Comparison of ENCODE assay signal across 9 cellular contexts in the genomic region with DNA sequence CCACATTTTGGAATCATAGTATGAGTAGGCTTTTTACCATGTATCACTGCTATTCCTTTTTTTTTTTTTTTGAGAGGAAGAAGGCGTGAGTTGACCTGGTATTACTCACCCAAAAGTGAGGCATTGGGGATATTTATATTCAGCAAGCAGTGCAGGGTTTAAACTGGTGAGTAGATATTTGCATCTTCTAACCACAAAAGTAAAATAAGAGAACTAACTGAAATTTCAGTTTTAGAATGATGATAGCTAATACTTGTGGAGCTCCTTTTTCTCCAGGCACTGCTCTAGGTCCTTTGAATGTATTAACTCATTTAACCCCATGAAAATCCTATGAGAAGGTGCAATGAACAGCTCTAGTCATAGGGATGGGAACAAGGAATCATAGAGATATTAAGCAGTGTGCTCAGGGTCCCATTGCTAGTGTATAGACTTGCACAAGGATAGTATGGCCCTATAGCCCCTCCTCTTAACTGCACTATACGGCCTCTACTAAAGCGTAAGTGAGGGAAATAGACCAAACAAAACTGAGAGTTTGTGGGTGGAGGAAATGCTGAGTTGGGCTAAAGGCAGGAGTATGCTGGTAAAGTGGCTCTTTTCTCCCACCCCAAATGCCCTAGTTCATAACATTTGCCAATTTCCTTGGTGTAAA.
DNase-seq lines count a peak whose midpoint lies in the region; ATAC-seq and TF ChIP-seq lines count a peak whose summit lies in the region.
"Had no signal": no experiment of that assay in that cellular context is flagged by ENCODE, and none has a peak within 500 bp of the region (broad histone marks: within the 10 kb centered on the region; RNA-seq: fewer than 3 reads in every experiment).

No MANE protein-coding gene starts in this region.

- H3K9me3 ChIP-seq in ascending aorta = no peaks in the 10 kb centered on the region
- H3K9me3 ChIP-seq: upper lobe of left lung had no signal

- peaks cover 65% of the 10 kb centered on the region for H3K4me1 Mint-ChIP-seq in activated CD8-positive, alpha-beta T cell treated with anti-CD3 and anti-CD28 coated beads, Interleukin-2, amount 10 ng/mL, durations not matched to agents 7 days and 5 days (ENCODE audit: low read depth)

- no peaks in the 10 kb centered on the region for H3K27me3 ChIP-seq in ascending aorta
- H3K27me3 ChIP-seq: upper lobe of left lung had no signal

- no peak overlapping the region for H3K4me3 ChIP-seq in ascending aorta
- H3K4me3 ChIP-seq: upper lobe of left lung had no signal

- CTCF ChIA-PET in activated CD8-positive, alpha-beta T cell treated with anti-CD3 and anti-CD28 coated beads, Interleukin-2, amount 10 ng/mL, durations not matched to agents 7 days and 5 days (lab: Charles Lee) = interaction anchor here (0.8 to 2.2 kb wide), 5 partner anchors 38 to 618 kb away, joined by 3 to 9 read pairs (median 3); no protein-coding TSS in a partner anchor

- no peaks in the 10 kb centered on the region for H3K36me3 ChIP-seq in ascending aorta
- H3K36me3 ChIP-seq: upper lobe of left lung had no signal

- peaks cover 14% of the 10 kb centered on the region for H3K36me3 Mint-ChIP-seq in activated CD8-positive, alpha-beta T cell treated with anti-CD3 and anti-CD28 coated beads, Interleukin-2, amount 10 ng/mL, durations not matched to agents 7 days and 5 days (ENCODE audit: low read depth)

- no peaks in the 10 kb centered on the region for H3K27me3 Mint-ChIP-seq in activated CD8-positive, alpha-beta T cell treated with anti-CD3 and anti-CD28 coated beads, Interleukin-2, amount 10 ng/mL, durations not matched to agents 7 days and 5 days (ENCODE audit: low read depth)

- POLR2A ChIA-PET in activated CD8-positive, alpha-beta T cell treated with anti-CD3 and anti-CD28 coated beads, Interleukin-2, amount 10 ng/mL, durations not matched to agents 7 days and 5 days (lab: Charles Lee) = interaction anchor here (1.0 to 1.5 kb wide), 2 partner anchors 22 to 38 kb away, joined by 3 to 5 read pairs; no protein-coding TSS in a partner anchor

- TF ChIP-seq CTCF in ascending aorta (IDR thresholded peaks at IDR 0.05) = no peak

- H3K27ac ChIP-seq in ascending aorta = no peak overlapping the region
- H3K27ac ChIP-seq: upper lobe of left lung had no signal

- DNase-seq in Daoy (ENCODE audit: low read depth) (peak; percentile 60), NCI-H82 treated with DMSO at 0.1 percent for 48 hours (lab: John Stamatoyannopoulos, UW; ENCODE audit: unreplicated experiment) (no peak), ascending aorta (ENCODE audit: low spot score in 2 of 2) (no peak), SKM-1 (lab: John Stamatoyannopoulos, UW; ENCODE audit: unreplicated experiment) (no peak)
- peak; percentile 33 for DNase-seq in activated CD8-positive, alpha-beta T cell treated with anti-CD3 and anti-CD28 coated beads, Interleukin-2, amount 10 ng/mL, durations not matched to agents 7 days and 5 days
- DNase-seq in stimulated activated naive CD8-positive, alpha-beta T cell treated with anti-CD3 and anti-CD28 coated beads, Interleukin-15, Interleukin-2, amounts not matched to agents 100 U/mL and 50 U/mL, for 24 hours = peak; percentile 46
- DNase-seq: upper lobe of left lung had no signal

- no peaks in the 10 kb centered on the region for H3K9me3 Mint-ChIP-seq in activated CD8-positive, alpha-beta T cell treated with anti-CD3 and anti-CD28 coated beads, Interleukin-2, amount 10 ng/mL, durations not matched to agents 7 days and 5 days (ENCODE audit: insufficient read depth)

- H3K27ac Mint-ChIP-seq in activated CD8-positive, alpha-beta T cell treated with anti-CD3 and anti-CD28 coated beads, Interleukin-2, amount 10 ng/mL, durations not matched to agents 7 days and 5 days = peak overlapping the region; percentile 87

- H3K4me1 ChIP-seq in ascending aorta = no peaks in the 10 kb centered on the region

- intact Hi-C loops in ascending aorta (cut with DNase I) = no loop called here

- ATAC-seq in GM19455 (IDR thresholded peaks at IDR 0.05; ENCODE audit: unreplicated experiment) (peak; percentile 62), HG03439 (IDR thresholded peaks at IDR 0.05; ENCODE audit: unreplicated experiment) (peak; percentile 77)
- ATAC-seq in activated CD8-positive, alpha-beta T cell treated with anti-CD3 and anti-CD28 coated beads, Interleukin-2, amount 10 ng/mL, durations not matched to agents 7 days and 5 days = peak; percentile 36
- peak; percentile 85 for ATAC-seq in stimulated activated naive CD8-positive, alpha-beta T cell treated with anti-CD3 and anti-CD28 coated beads, Interleukin-15, Interleukin-2, amounts not matched to agents 100 U/mL and 50 U/mL, for 24 hours

- H3K4me3 Mint-ChIP-seq in activated CD8-positive, alpha-beta T cell treated with anti-CD3 and anti-CD28 coated beads, Interleukin-2, amount 10 ng/mL, durations not matched to agents 7 days and 5 days = peak overlapping the region; percentile 65

Comparison
In these comparisons a context has a peak if more than half of its experiments do, and no peak if none do; other contexts are left out.
1. DNase-seq: peak in Daoy (single experiment), activated CD8-positive, alpha-beta T cell treated with anti-CD3 and anti-CD28 coated beads, Interleukin-2, amount 10 ng/mL, durations not matched to agents 7 days and 5 days (single experiment) and stimulated activated naive CD8-positive, alpha-beta T cell treated with anti-CD3 and anti-CD28 coated beads, Interleukin-15, Interleukin-2, amounts not matched to agents 100 U/mL and 50 U/mL, for 24 hours (single experiment); none in NCI-H82 treated with DMSO at 0.1 percent for 48 hours (single experiment), ascending aorta (0 of 2) and SKM-1 (single experiment).
2. Peak in every context shown above with its lines, with median percentiles within 50 percentile points of each other: ATAC-seq.